ENCODE assay signal across 8 cellular contexts in the genomic region with DNA sequence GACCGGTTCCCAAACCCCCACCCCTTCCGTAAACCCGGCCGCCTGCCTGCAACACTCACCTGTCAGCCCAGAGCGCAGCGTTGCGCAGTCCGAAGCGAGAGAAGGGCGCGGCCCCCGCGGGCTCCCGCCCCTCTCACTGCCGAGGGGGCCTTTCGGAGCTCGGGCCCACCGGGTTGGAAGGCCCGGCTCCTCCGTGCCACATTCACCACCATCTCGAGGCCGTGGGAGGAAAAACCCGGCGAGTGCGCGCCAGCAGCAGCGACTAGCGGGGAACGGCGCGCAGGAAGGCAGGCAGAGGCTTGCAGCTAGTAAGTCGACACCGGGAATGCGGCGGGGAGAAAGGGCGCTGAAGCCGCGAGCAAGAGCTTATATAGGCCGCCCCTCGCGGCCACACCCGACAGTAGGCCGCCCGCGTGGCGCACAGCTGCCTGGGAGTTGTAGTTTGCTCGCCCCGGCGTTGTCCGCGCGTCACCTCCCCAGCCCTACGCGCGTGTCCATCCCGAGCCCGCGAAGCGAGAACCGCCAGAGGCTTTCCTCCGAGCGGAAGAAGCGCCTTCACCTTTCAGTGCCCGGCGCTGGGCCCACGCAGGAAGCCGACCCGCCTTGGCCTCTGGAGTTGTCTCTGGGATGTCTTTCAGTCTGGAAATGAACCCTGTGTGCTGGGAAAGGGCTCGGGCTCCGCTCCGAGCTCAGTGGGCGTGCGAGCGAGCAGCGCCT. TPM values are rescaled to one million over a fixed set of nuclear protein-coding genes. Genes with fewer than 3 reads are reported as not detected.
DNase-seq lines count a peak whose midpoint lies in the region; ATAC-seq and TF ChIP-seq lines count a peak whose summit lies in the region.

No MANE protein-coding gene starts in this region.

- peak overlapping the region; percentile 93 for H3K27ac Mint-ChIP-seq in endodermal cell

- H3K9me3 Mint-ChIP-seq in endodermal cell = no peaks in the 10 kb centered on the region

- H3K4me1 Mint-ChIP-seq in endodermal cell = peaks cover 23% of the 10 kb centered on the region

- H3K27ac ChIP-seq in endodermal cell (ENCODE audit: low read depth, low read length) = no peak overlapping the region

- H3K27me3 Mint-ChIP-seq in endodermal cell (ENCODE audit: insufficient read depth) = peaks cover 7% of the 10 kb centered on the region

- 1 to 4% methylated on average over 26 to 75 of the region's 75 CpGs for WGBS in endodermal cell (ENCODE audit: insufficient coverage in 1 of 2, insufficient read length in 1 of 2), 2 experiments

- peaks cover 6% of the 10 kb centered on the region for H3K27me3 ChIP-seq in endodermal cell (ENCODE audit: control insufficient read depth, insufficient read depth, low read length, poor library complexity, severe bottlenecking)

- no peak for TF ChIP-seq CTCF in endodermal cell (conservative IDR thresholded peaks at IDR 0.05)

- H3K9me3 ChIP-seq in endodermal cell (ENCODE audit: control insufficient read depth, low read length) = no peaks in the 10 kb centered on the region

- ATAC-seq in GM21360 (IDR thresholded peaks at IDR 0.05; ENCODE audit: unreplicated experiment) = peak; percentile 70

- no peaks in the 10 kb centered on the region for H3K4me1 ChIP-seq in endodermal cell (ENCODE audit: control insufficient read depth, insufficient read depth, low read length)

- H3K36me3 Mint-ChIP-seq in endodermal cell (ENCODE audit: low read depth) = peaks cover 34% of the 10 kb centered on the region

- H3K36me3 ChIP-seq in endodermal cell (ENCODE audit: control insufficient read depth, insufficient read depth, low read length) = peaks cover 37% of the 10 kb centered on the region

- in situ Hi-C loops in Caki2 (cut with HindIII; ENCODE audit: low pct_unique_long_range_greater_than_20kb, low sequenced_read_pairs) = no loop called here

- peak overlapping the region; percentile 94 for H3K4me3 Mint-ChIP-seq in endodermal cell

- H3K4me3 ChIP-seq in endodermal cell (ENCODE audit: low read length) = peak overlapping the region; percentile 93

- peak overlapping the region; percentile 73 for H3K9ac ChIP-seq in endodermal cell (ENCODE audit: extremely low read depth, low read length, poor library complexity, severe bottlenecking)

- DNase-seq in Caki2 (ENCODE audit: low read depth) (peak; percentile 90), HT1080 (ENCODE audit: low read depth) (peak; percentile 96), NOMO-1 treated with dmso at 0.1 percent for 144 hours (lab: John Stamatoyannopoulos, UW; ENCODE audit: unreplicated experiment) (peak; percentile 93), endodermal cell (peak; percentile 98), middle frontal gyrus (ENCODE audit: extremely low spot score, low spot score) (peak; percentile 93)
- peak; percentile 74 for DNase-seq in activated CD8-positive, alpha-beta memory T cell treated with anti-CD3 and anti-CD28 coated beads, Interleukin-2, amount 50 U/mL, for 24 hours (ENCODE audit: extremely low read depth)
- DNase-seq in stimulated activated CD8-positive, alpha-beta memory T cell treated with anti-CD3 and anti-CD28 coated beads, Interleukin-2, amount 100 ng/mL, for 1 hour (ENCODE audit: low read depth in 2 of 2) = peak; percentile 87 to 88

RNA-seq across cellular contexts. Expression of a gene that starts 10.4 kb away (rescaled TPM):
- total RNA-seq in Caki2 (2014; rRNA removed; shearing (Covaris generic); ENCODE audit: low replicate concordance) = not detected in 2 replicates
- not detected in 2 replicates for total RNA-seq in HT1080 (2014; rRNA removed; shearing (Covaris generic))
- polyA plus RNA-seq in HT1080 (2015; cell fraction: cytosol; rRNA removed) = not detected in 2 replicates
- not detected in 2 replicates for polyA plus RNA-seq in HT1080 (2015; cell fraction: nucleus; rRNA removed)
- 1 to 10 TPM; 2.1 to 3.0 TPM for total RNA-seq in endodermal cell
- 2.6 TPM for polyA plus RNA-seq in endodermal cell (2013, experiment 1 of 2)
- polyA plus RNA-seq in endodermal cell (2013, experiment 2 of 2) = 3.1 TPM

RNA-seq across cellular contexts. Expression of a gene that starts 28.8 kb away (rescaled TPM):
- total RNA-seq in Caki2 (2014; rRNA removed; shearing (Covaris generic); ENCODE audit: low replicate concordance) = 15.3 and 22.7 TPM in 2 replicates
- total RNA-seq in HT1080 (2014; rRNA removed; shearing (Covaris generic)) = 18.9 and 26.4 TPM in 2 replicates
- 10.3 and 12.0 TPM in 2 replicates for polyA plus RNA-seq in HT1080 (2015; cell fraction: cytosol; rRNA removed)
- polyA plus RNA-seq in HT1080 (2015; cell fraction: nucleus; rRNA removed) = 14.8 and 18.5 TPM in 2 replicates
- 10 to 100 TPM; 49.6 to 53.7 TPM for total RNA-seq in endodermal cell
- 31.5 TPM for polyA plus RNA-seq in endodermal cell (2013, experiment 1 of 2)
- polyA plus RNA-seq in endodermal cell (2013, experiment 2 of 2) = 27.0 TPM
